Comparison of ENCODE assay signal across 31 cellular contexts in the genomic region with DNA sequence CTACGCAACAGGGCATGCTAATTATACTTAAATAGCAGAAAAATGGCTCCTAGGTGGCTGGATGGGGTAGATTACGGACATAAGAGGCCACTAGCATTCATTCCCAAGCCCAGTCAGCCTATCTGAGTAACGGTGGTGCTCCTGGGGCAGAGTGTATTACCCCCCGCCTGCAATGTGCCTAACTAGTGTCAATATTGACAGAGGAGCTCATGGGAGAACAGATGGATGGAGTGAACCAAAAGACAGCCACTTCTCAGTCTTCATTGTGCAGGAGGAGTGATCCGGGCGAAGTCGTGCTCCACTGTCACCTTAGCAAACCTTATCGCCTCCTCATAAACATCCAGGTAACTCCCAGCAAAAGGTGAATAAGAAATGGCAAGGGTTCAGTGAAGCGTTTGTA.
DNase-seq lines count a peak whose midpoint lies in the region; ATAC-seq and TF ChIP-seq lines count a peak whose summit lies in the region.
"Had no signal": no experiment of that assay in that cellular context is flagged by ENCODE, and none has a peak within 500 bp of the region (broad histone marks: within the 10 kb centered on the region; RNA-seq: fewer than 3 reads in every experiment).

No MANE protein-coding gene starts in this region.

- peaks cover 6% of the 10 kb centered on the region for H3K4me1 Mint-ChIP-seq in brain
- H3K4me1 Mint-ChIP-seq in endothelial cell (ENCODE audit: unreplicated experiment) = peaks cover 11% of the 10 kb centered on the region
- H3K4me1 Mint-ChIP-seq: B cell had no signal

- H3K9me3 Mint-ChIP-seq in brain = peaks cover 3 to 25% (median 6%) of the 10 kb centered on the region in 5 experiments
- no peaks in the 10 kb centered on the region for H3K9me3 Mint-ChIP-seq in endothelial cell (ENCODE audit: unreplicated experiment)
- H3K9me3 Mint-ChIP-seq: activated naive CD4-positive, alpha-beta T cell treated with anti-CD3 and anti-CD28 coated beads, Interleukin-2, amount 50 U/mL, for 24 hours; CD8-positive, alpha-beta memory T cell; T-helper 2 cell treated with Interferon-gamma antibody and Interleukin-4, amounts not matched to agents 5 μg/mL and 100 μg/mL, for 36 hours had no signal

- H3K4me3 Mint-ChIP-seq in brain (no peak overlapping the region), endothelial cell (ENCODE audit: unreplicated experiment) (no peak overlapping the region)
- H3K4me3 Mint-ChIP-seq: activated CD4-positive, alpha-beta T cell treated with anti-CD3 and anti-CD28 coated beads for 36 hours; activated CD8-positive, alpha-beta T cell treated with anti-CD3 and anti-CD28 coated beads, Interleukin-2, amount 10 ng/mL, durations not matched to agents 7 days and 5 days; activated naive CD4-positive, alpha-beta T cell treated with anti-CD3 and anti-CD28 coated beads, Interleukin-2, amount 50 U/mL, for 24 hours; B cell; CD8-positive, alpha-beta memory T cell; nephron; T-helper 2 cell treated with Interferon-gamma antibody and Interleukin-4, amounts not matched to agents 5 μg/mL and 100 μg/mL, for 36 hours had no signal

- H3K9me3 ChIP-seq in vagina = no peaks in the 10 kb centered on the region
- H3K9me3 ChIP-seq: HAP-1, Peyer's patch had no signal

- H3K27me3 Mint-ChIP-seq in brain (peaks cover 9% of the 10 kb centered on the region), endothelial cell (ENCODE audit: unreplicated experiment) (peaks cover 7% of the 10 kb centered on the region)
- H3K27me3 Mint-ChIP-seq: activated naive CD4-positive, alpha-beta T cell treated with anti-CD3 and anti-CD28 coated beads, Interleukin-2, amount 50 U/mL, for 24 hours had no signal

- TF ChIP-seq POLR2A in vagina (IDR thresholded peaks at IDR 0.05) = no peak

- no peaks in the 10 kb centered on the region for H3K27me3 ChIP-seq in vagina
- H3K27me3 ChIP-seq: MG63, Peyer's patch, tibial nerve had no signal

- no peaks in the 10 kb centered on the region for H3K36me3 ChIP-seq in vagina
- H3K36me3 ChIP-seq: HAP-1, MG63, Peyer's patch, tibial nerve had no signal

- H3K4me3 ChIP-seq in vagina = no peak overlapping the region
- H3K4me3 ChIP-seq: HAP-1, MG63, Peyer's patch, tibial nerve had no signal

- DNase-seq in COLO668 (lab: John Stamatoyannopoulos, UW; ENCODE audit: unreplicated experiment) (peak; percentile 8), NCI-H1105 (lab: John Stamatoyannopoulos, UW) (peak; percentile 29), NCI-H345 (lab: John Stamatoyannopoulos, UW) (peak; percentile 73), endothelial cell (ENCODE audit: low spot score) (no peak), vagina (ENCODE audit: extremely low spot score in 2 of 2) (no peak), SIG-M5 treated with dmso at 0.1 percent for 504 hours (lab: John Stamatoyannopoulos, UW; ENCODE audit: unreplicated experiment) (no peak)
- DNase-seq: ACHN; activated CD4-positive, alpha-beta T cell treated with anti-CD3 and anti-CD28 coated beads for 36 hours; activated CD8-positive, alpha-beta T cell treated with anti-CD3 and anti-CD28 coated beads, Interleukin-2, amount 10 ng/mL, durations not matched to agents 7 days and 5 days; CD8-positive, alpha-beta memory T cell; DMS 273 treated with DMSO at 0.1 percent for 48 hours; effector CD4-positive, alpha-beta T cell; hypothalamus; left cardiac atrium; mammary epithelial cell; NCI-H1930; NCI-H524 treated with DMSO at 0.1 percent for 48 hours; Peyer's patch; stimulated activated CD4-positive, alpha-beta T cell treated with anti-CD3 and anti-CD28 coated beads, Interleukin-4, amount 100 ng/mL, for 4 hours had no signal

- TF ChIP-seq CTCF in brain (conservative IDR thresholded peaks at IDR 0.05) (no peak), endothelial cell (IDR thresholded peaks at IDR 0.05; ENCODE audit: unreplicated experiment) (no peak), vagina (IDR thresholded peaks at IDR 0.05) (no peak)

- H3K4me1 ChIP-seq in vagina = no peaks in the 10 kb centered on the region
- H3K4me1 ChIP-seq: HAP-1, Peyer's patch, tibial nerve had no signal

- peak overlapping the region in 4 of 5 experiments; percentile 34 to 90 (median 58) for H3K27ac Mint-ChIP-seq in brain
- H3K27ac Mint-ChIP-seq in endothelial cell (ENCODE audit: unreplicated experiment) = no peak overlapping the region
- H3K27ac Mint-ChIP-seq: activated CD8-positive, alpha-beta T cell treated with anti-CD3 and anti-CD28 coated beads, Interleukin-2, amount 10 ng/mL, durations not matched to agents 7 days and 5 days; activated naive CD4-positive, alpha-beta T cell treated with anti-CD3 and anti-CD28 coated beads, Interleukin-2, amount 50 U/mL, for 24 hours; B cell; nephron; T-helper 2 cell treated with Interferon-gamma antibody and Interleukin-4, amounts not matched to agents 5 μg/mL and 100 μg/mL, for 36 hours had no signal

- intact Hi-C loops in vagina (cut with DNase I) = no loop called here

- no peak overlapping the region for H3K27ac ChIP-seq in vagina
- H3K27ac ChIP-seq: epithelial cell of prostate, HL-60, KMS-11, Peyer's patch, tibial nerve had no signal

- ATAC-seq in activated CD4-positive, CD25-positive, alpha-beta regulatory T cell treated with anti-CD3 and anti-CD28 coated beads, Interleukin-2, amount 50 U/mL, for 24 hours = no peak
- ATAC-seq: activated CD4-positive, alpha-beta T cell treated with anti-CD3 and anti-CD28 coated beads for 36 hours; activated CD8-positive, alpha-beta T cell treated with anti-CD3 and anti-CD28 coated beads, Interleukin-2, amount 10 ng/mL, durations not matched to agents 7 days and 5 days; left cardiac atrium had no signal

- no peaks in the 10 kb centered on the region for H3K36me3 Mint-ChIP-seq in brain
- peaks cover 7% of the 10 kb centered on the region for H3K36me3 Mint-ChIP-seq in endothelial cell (ENCODE audit: low read depth, unreplicated experiment)
- H3K36me3 Mint-ChIP-seq: activated naive CD4-positive, alpha-beta T cell treated with anti-CD3 and anti-CD28 coated beads, Interleukin-2, amount 50 U/mL, for 24 hours had no signal

Comparison
In these comparisons a context has a peak if more than half of its experiments do, and no peak if none do; other contexts are left out.
1. DNase-seq: peak in COLO668 (single experiment), NCI-H1105 (single experiment) and NCI-H345 (single experiment); none in endothelial cell (single experiment), vagina (0 of 2) and SIG-M5 treated with dmso at 0.1 percent for 504 hours (single experiment).